Comparison of ENCODE assay signal across 20 cellular contexts in the genomic region with DNA sequence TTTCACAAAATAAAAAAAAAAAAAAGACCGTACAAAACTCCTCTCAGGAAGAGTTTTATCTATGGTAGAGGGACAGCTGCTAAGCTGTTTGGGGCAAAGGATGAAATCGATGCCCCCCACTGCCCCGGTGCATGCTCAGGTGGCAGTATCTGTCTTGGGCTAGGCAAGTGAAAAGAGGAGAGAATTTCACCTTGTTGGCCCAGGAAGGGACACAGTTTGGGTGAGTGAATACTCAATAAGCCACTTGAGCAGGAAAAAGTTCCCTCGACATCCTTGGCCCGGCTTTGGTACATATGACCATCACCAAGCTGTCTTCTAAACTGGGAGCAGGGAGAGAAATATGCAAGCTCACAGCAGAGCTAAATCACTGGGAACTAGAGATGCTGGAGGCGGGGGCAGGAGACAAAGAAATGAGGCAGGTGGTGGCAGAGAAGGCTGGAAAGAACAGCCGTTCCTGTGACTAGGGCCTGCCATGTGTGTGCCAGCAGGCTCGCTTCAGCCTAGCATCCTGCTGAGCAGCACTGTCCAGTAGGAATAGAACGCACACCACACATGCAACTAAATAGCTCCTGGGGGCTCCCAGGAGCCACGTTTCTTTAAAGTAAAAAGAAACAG. TPM values are rescaled to one million over a fixed set of nuclear protein-coding genes. Genes with fewer than 3 reads are reported as not detected.
DNase-seq lines count a peak whose midpoint lies in the region; ATAC-seq and TF ChIP-seq lines count a peak whose summit lies in the region.
"Had no signal": no experiment of that assay in that cellular context is flagged by ENCODE, and none has a peak within 500 bp of the region (broad histone marks: within the 10 kb centered on the region; RNA-seq: fewer than 3 reads in every experiment).

No MANE protein-coding gene starts in this region.

- BruUV-seq in Calu3 (replicated peaks; lab: Mats Ljungman, UMichigan), result no TSS peak

- TF ChIP-seq CTCF in Calu3 (IDR thresholded peaks at IDR 0.05; ENCODE audit: unreplicated experiment) (no peak), right atrium auricular region (IDR thresholded peaks at IDR 0.05) (no peak)

- H3K36me3 Mint-ChIP-seq in Calu3 (ENCODE audit: insufficient read depth, unreplicated experiment), result peaks cover 21% of the 10 kb centered on the region
- no peaks in the 10 kb centered on the region for H3K36me3 Mint-ChIP-seq in T-helper 17 cell (ENCODE audit: low read depth)

- no peaks in the 10 kb centered on the region for H3K9me3 Mint-ChIP-seq in Calu3 (ENCODE audit: low read depth, unreplicated experiment)
- H3K9me3 Mint-ChIP-seq: activated naive CD8-positive, alpha-beta T cell treated with anti-CD3 and anti-CD28 coated beads, Interleukin-2, amount 50 U/mL, for 24 hours had no signal

- ATAC-seq in T-helper 17 cell (no peak), GM18907 (IDR thresholded peaks at IDR 0.05; ENCODE audit: unreplicated experiment) (no peak), HG02588 (IDR thresholded peaks at IDR 0.05; ENCODE audit: unreplicated experiment) (no peak)
- ATAC-seq in stimulated activated naive CD8-positive, alpha-beta T cell treated with anti-CD3 and anti-CD28 coated beads, Interleukin-15, Interleukin-2, amounts not matched to agents 100 U/mL and 50 U/mL, for 24 hours, result no peak
- ATAC-seq: activated naive CD8-positive, alpha-beta T cell treated with anti-CD3 and anti-CD28 coated beads, Interleukin-2, amount 50 U/mL, for 24 hours; esophagus mucosa; GM12878; heart left ventricle; upper lobe of right lung had no signal

- DNase-seq in Calu3 (no peak), NCI-H2081 (lab: John Stamatoyannopoulos, UW) (peak; percentile 61 to 84), T-helper 17 cell (no peak), inferior parietal cortex (ENCODE audit: extremely low spot score) (peak; percentile 37), right atrium auricular region (ENCODE audit: low spot score) (no peak)
- DNase-seq in stimulated activated naive CD8-positive, alpha-beta T cell treated with anti-CD3 and anti-CD28 coated beads, Interleukin-15, Interleukin-2, amounts not matched to agents 100 U/mL and 50 U/mL, for 24 hours, result no peak
- DNase-seq: activated naive CD8-positive, alpha-beta T cell treated with anti-CD3 and anti-CD28 coated beads, Interleukin-2, amount 50 U/mL, for 24 hours; AML-193; MV-4-11; NK-92 treated with Interleukin-12 subunit alpha and Interleukin-12 subunit beta, amount 100 ng/mL, for 24 hours; SIG-M5; upper lobe of right lung had no signal

- no peak overlapping the region for H3K4me3 ChIP-seq in right atrium auricular region
- H3K4me3 ChIP-seq: GM12878, heart left ventricle, upper lobe of right lung had no signal

- peak overlapping the region; percentile 7 for H3K27ac Mint-ChIP-seq in Calu3 (ENCODE audit: unreplicated experiment)
- peak overlapping the region; percentile 99 for H3K27ac Mint-ChIP-seq in T-helper 17 cell

- CTCF ChIA-PET in Calu3 (lab: Charles Lee), result interaction anchor here (0.8 to 5.4 kb wide), 4 partner anchors 9 to 132 kb away, joined by 4 to 139 read pairs (median 19); partner anchors contain the start of gene EIF1

- intact Hi-C loops in Calu3 (cut with micrococcal nuclease; ENCODE audit: unreplicated experiment), result no loop called here

- H3K27me3 ChIP-seq in right atrium auricular region, result no peaks in the 10 kb centered on the region
- H3K27me3 ChIP-seq: heart left ventricle, upper lobe of right lung had no signal

- H3K4me3 Mint-ChIP-seq in Calu3 (ENCODE audit: low read depth, unreplicated experiment), result no peak overlapping the region
- H3K4me3 Mint-ChIP-seq in T-helper 17 cell, result no peak overlapping the region
- H3K4me3 Mint-ChIP-seq: activated naive CD8-positive, alpha-beta T cell treated with anti-CD3 and anti-CD28 coated beads, Interleukin-2, amount 50 U/mL, for 24 hours had no signal

- H3K36me3 ChIP-seq in right atrium auricular region, result no peaks in the 10 kb centered on the region
- H3K36me3 ChIP-seq: heart left ventricle, upper lobe of right lung had no signal

- no peaks in the 10 kb centered on the region for H3K27me3 Mint-ChIP-seq in Calu3 (ENCODE audit: unreplicated experiment)
- no peaks in the 10 kb centered on the region for H3K27me3 Mint-ChIP-seq in T-helper 17 cell
- H3K27me3 Mint-ChIP-seq: activated naive CD8-positive, alpha-beta T cell treated with anti-CD3 and anti-CD28 coated beads, Interleukin-2, amount 50 U/mL, for 24 hours had no signal

- H3K4me1 ChIP-seq in right atrium auricular region, result no peaks in the 10 kb centered on the region

- H3K9me3 ChIP-seq in T-helper 17 cell (ENCODE audit: control insufficient read depth, low read length, poor library complexity, severe bottlenecking), result no peaks in the 10 kb centered on the region
- H3K9me3 ChIP-seq in right atrium auricular region, result no peaks in the 10 kb centered on the region
- H3K9me3 ChIP-seq: heart left ventricle, upper lobe of right lung had no signal

- H3K27ac ChIP-seq in right atrium auricular region, result no peak overlapping the region
- H3K27ac ChIP-seq: heart left ventricle, upper lobe of right lung had no signal

- H3K4me1 Mint-ChIP-seq in Calu3 (ENCODE audit: low read depth, unreplicated experiment), result peaks cover 51% of the 10 kb centered on the region
- peaks cover 31% of the 10 kb centered on the region for H3K4me1 Mint-ChIP-seq in T-helper 17 cell

RNA-seq across cellular contexts. Expression of gene EIF1, which starts 8.2 kb away (rescaled TPM):
- 807 and 937 TPM in 2 replicates for total RNA-seq in Calu3 (2022)
- total RNA-seq in T-helper 17 cell, result 1,000 to 10,000 TPM; 2,426 to 2,697 TPM
- total RNA-seq in right atrium auricular region, result 100 to 1,000 TPM; 331 to 390 TPM

RNA-seq across cellular contexts. Expression of gene GAST, which starts 31.6 kb away (rescaled TPM):
- not detected in 2 replicates for total RNA-seq in Calu3 (2022)
- total RNA-seq in T-helper 17 cell, result not detected
- total RNA-seq in right atrium auricular region, result not detected
- total RNA-seq: Daoy, esophagus mucosa, GM12878, heart left ventricle, kidney epithelial cell, pulmonary artery endothelial cell, upper lobe of right lung had no signal

RNA-seq across cellular contexts. Expression of gene HAP1, which starts 53.9 kb away (rescaled TPM):
- 0.86 and 1.2 TPM in 2 replicates for total RNA-seq in Calu3 (2022)
- 1 to 10 TPM in 1 of 2 donors, under 1 TPM in 1; 0.15 to 1.3 TPM for total RNA-seq in T-helper 17 cell
- total RNA-seq in right atrium auricular region, result under 1 TPM in 1 of 2 donors, not detected in 1; 0.08 TPM
- total RNA-seq: GM12878 had no signal

RNA-seq across cellular contexts. Expression of gene KRT17, which starts 56.2 kb away (rescaled TPM):
- 472 and 593 TPM in 2 replicates for total RNA-seq in Calu3 (2022)
- total RNA-seq in T-helper 17 cell, result not detected
- not detected for total RNA-seq in right atrium auricular region

Comparison
In these comparisons a context has a peak if more than half of its experiments do, and no peak if none do; other contexts are left out.
1. DNase-seq: peak in NCI-H2081 (2 of 2) and inferior parietal cortex (single experiment); none in Calu3 (single experiment), T-helper 17 cell (0 of 3), stimulated activated naive CD8-positive, alpha-beta T cell treated with anti-CD3 and anti-CD28 coated beads, Interleukin-15, Interleukin-2, amounts not matched to agents 100 U/mL and 50 U/mL, for 24 hours (single experiment) and right atrium auricular region (single experiment).